In genomic region chr18:12329125-12329698, GRCh38 we compare ENCODE assay signal across 20 cellular contexts. TPM values are rescaled to one million over a fixed set of nuclear protein-coding genes. Genes with fewer than 3 reads are reported as not detected.
DNase-seq lines count a peak whose midpoint lies in the region; ATAC-seq and TF ChIP-seq lines count a peak whose summit lies in the region.
"Had no signal": no experiment of that assay in that cellular context is flagged by ENCODE, and none has a peak within 500 bp of the region (broad histone marks: within the 10 kb centered on the region; RNA-seq: fewer than 3 reads in every experiment).

No MANE protein-coding gene starts in this region.

- H3K9me3 ChIP-seq in A673 (ENCODE audit: low read depth, low read length, poor library complexity, severe bottlenecking): no peaks in the 10 kb centered on the region
- no peaks in the 10 kb centered on the region for H3K9me3 ChIP-seq in Caco-2
- H3K9me3 ChIP-seq: BE2C had no signal

- ATAC-seq in HG02759 (IDR thresholded peaks at IDR 0.05; ENCODE audit: unreplicated experiment): no peak

- H3K27me3 ChIP-seq in A673 (replicated peaks; ENCODE audit: insufficient read depth, low read depth, low read length, poor library complexity) (no peaks in the 10 kb centered on the region), Caco-2 (replicated peaks; ENCODE audit: control insufficient read depth, insufficient read depth, low read length) (no peaks in the 10 kb centered on the region)
- H3K27me3 ChIP-seq: BE2C had no signal

- BruUV-seq in A673 (replicated peaks; lab: Mats Ljungman, UMichigan): TSS peak; percentile 92
- BruUV-seq in Caco-2 (replicated peaks; lab: Mats Ljungman, UMichigan): TSS peak; percentile 89

- no peaks in the 10 kb centered on the region for H3K4me1 Mint-ChIP-seq in Caco-2 (ENCODE audit: low read depth, unreplicated experiment)

- H3K4me1 ChIP-seq in A673 (ENCODE audit: insufficient read depth, low read length, poor library complexity, severe bottlenecking) (peaks cover 11% of the 10 kb centered on the region), Caco-2 (peaks cover 8% of the 10 kb centered on the region; the same call in 1 of the 2 replicates)
- H3K4me1 ChIP-seq: BE2C had no signal

- no peak overlapping the region for H3K27ac ChIP-seq in A673 (ENCODE audit: low read depth, low read length, poor library complexity, severe bottlenecking)
- peak overlapping the region; percentile 41 for H3K27ac ChIP-seq in RWPE1

- TF ChIP-seq CTCF in A673 (conservative IDR thresholded peaks at IDR 0.05; ENCODE audit: low read depth, low read length): no peak
- no peak for TF ChIP-seq CTCF in Caco-2 (IDR thresholded peaks at IDR 0.05; ENCODE audit: insufficient read depth in 1 of 2, low read depth in 1 of 2, low read length in 1 of 2, severe bottlenecking in 1 of 2, unreplicated experiment in 1 of 2)
- no peak for TF ChIP-seq CTCF in RWPE1 (conservative IDR thresholded peaks at IDR 0.05; ENCODE audit: low read depth)
- no peak for TF ChIP-seq CTCF in GM10248 (IDR thresholded peaks at IDR 0.05; ENCODE audit: control extremely low read depth, extremely low read depth, low read depth, missing control alignments)

- H3K4me3 Mint-ChIP-seq in Caco-2 (ENCODE audit: unreplicated experiment): no peak overlapping the region
- H3K4me3 Mint-ChIP-seq: CD8-positive, alpha-beta memory T cell; H9 had no signal

- POLR2A ChIA-PET in A673 (lab: Charles Lee; ENCODE audit: low non-redundant PET): no interaction called here
- POLR2A ChIA-PET in Caco-2 (lab: Charles Lee): no interaction called here
- POLR2A ChIA-PET in RWPE1 (lab: Yijun Ruan, JAX; ENCODE audit: low non-redundant PET): no interaction called here
- POLR2A ChIA-PET in GM10248 (lab: Yijun Ruan, JAX): no interaction called here

- DNase-seq in A673 (ENCODE audit: low spot score) (no peak), Caco-2 (no peak), RWPE1 (ENCODE audit: low spot score) (no peak), mesenteric fat pad (ENCODE audit: low spot score) (peak; percentile 73), NCI-H1694 treated with DMSO at 0.1 percent for 48 hours (lab: John Stamatoyannopoulos, UW) (no peak), GM10248 (ENCODE audit: extremely low spot score) (no peak)
- no peak for DNase-seq in activated effector memory CD4-positive, alpha-beta T cell treated with Interleukin-2 at 50 U/mL for 16 hours
- DNase-seq: BE2C; CD8-positive, alpha-beta memory T cell; DMS 273 treated with DMSO at 0.1 percent for 48 hours; H9; KBM-7; NCI-H1092; NCI-H1694; NCI-H345; NCI-H526 treated with DMSO at 0.1 percent for 48 hours; NK-92 treated with Interleukin-12 subunit alpha and Interleukin-12 subunit beta, amount 100 ng/mL, for 24 hours; Right ventricle myocardium superior; SW 1271 had no signal

- H3K27ac Mint-ChIP-seq in Caco-2 (ENCODE audit: unreplicated experiment): no peak overlapping the region

- H3K36me3 Mint-ChIP-seq in Caco-2 (ENCODE audit: insufficient read depth, unreplicated experiment): peaks cover 73% of the 10 kb centered on the region

- no peaks in the 10 kb centered on the region for H3K9me3 Mint-ChIP-seq in Caco-2 (ENCODE audit: unreplicated experiment)
- H3K9me3 Mint-ChIP-seq: CD8-positive, alpha-beta memory T cell; H9 had no signal

- CTCF ChIA-PET in A673 (lab: Charles Lee) (no interaction called here), Caco-2 (lab: Charles Lee) (no interaction called here), RWPE1 (lab: Yijun Ruan, JAX) (interaction anchor here (0.9 kb wide), 1 partner anchor 290 kb away, joined by 3 read pairs; no protein-coding TSS in a partner anchor), GM10248 (lab: Yijun Ruan, JAX) (interaction anchor here (0.7 to 2.8 kb wide), 21 partner anchors 7 to 349 kb away, joined by 3 to 81 read pairs (median 6); partner anchors contain the start of genes PRELID3A and TUBB6)

- H3K27me3 Mint-ChIP-seq in Caco-2 (ENCODE audit: insufficient read depth, unreplicated experiment): no peaks in the 10 kb centered on the region
- H3K27me3 Mint-ChIP-seq: CD8-positive, alpha-beta memory T cell had no signal

- no peak overlapping the region for H3K4me3 ChIP-seq in A673 (ENCODE audit: low read depth, low read length, poor library complexity, severe bottlenecking)
- H3K4me3 ChIP-seq in Caco-2 (ENCODE audit: low read depth, low read length): no peak overlapping the region

- intact Hi-C loops in A673 (cut with micrococcal nuclease; ENCODE audit: unreplicated experiment): no loop called here
- intact Hi-C loops in Caco-2 (cut with micrococcal nuclease; ENCODE audit: unreplicated experiment): loop anchor here (2.0 kb wide), 1 partner anchor 48 kb away; the partner anchor contains the start of gene AFG3L2

- H3K36me3 ChIP-seq in A673 (ENCODE audit: insufficient read depth, low read length, poor library complexity, severe bottlenecking) (peaks cover 71% of the 10 kb centered on the region), Caco-2 (ENCODE audit: control insufficient read depth, insufficient read depth, low read length) (peaks cover 11% of the 10 kb centered on the region)

RNA-seq across cellular contexts. Expression of gene TUBB6, which starts 21.2 kb away (rescaled TPM):
- total RNA-seq in A673 (2021) (182 and 197 TPM in 2 replicates), Caco-2 (2022) (138 and 149 TPM in 2 replicates), mesenteric fat pad (560 TPM)

RNA-seq across cellular contexts. Expression of gene AFG3L2, which starts 47.8 kb away (rescaled TPM):
- 63.7 and 72.7 TPM in 2 replicates for total RNA-seq in A673 (2021)
- 69.8 and 72.0 TPM in 2 replicates for total RNA-seq in Caco-2 (2022)
- total RNA-seq in mesenteric fat pad: 44.8 TPM

Comparison
In these comparisons a context has a peak if more than half of its experiments do, and no peak if none do; other contexts are left out.
1. CTCF ChIA-PET loops: an anchor here in RWPE1 (0.9 kb wide) and GM10248 (0.7 to 2.8 kb wide); none called in A673 and Caco-2.